In the genomic region with DNA sequence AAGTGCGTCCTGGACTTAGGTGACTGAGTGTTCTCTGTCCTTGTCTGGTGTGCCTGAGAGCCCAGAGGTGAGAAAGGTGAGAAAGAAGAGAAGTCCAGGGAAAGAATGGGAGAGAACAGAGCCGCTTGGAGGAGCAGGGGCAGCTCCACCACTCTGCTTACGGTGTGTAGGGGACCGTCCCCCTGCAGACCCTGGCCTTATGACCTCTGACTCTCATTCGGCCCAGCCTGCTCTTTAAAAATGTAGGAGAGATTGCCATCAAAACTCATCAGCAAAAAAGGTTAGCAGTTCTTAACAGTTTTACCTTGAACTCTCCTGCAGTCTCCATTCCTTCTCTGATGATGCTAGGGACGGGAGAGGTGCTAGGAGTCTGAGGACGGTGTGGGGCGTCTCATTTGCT, we compare ENCODE assay signal across 12 cellular contexts. TPM values are rescaled to one million over a fixed set of nuclear protein-coding genes. Genes with fewer than 3 reads are reported as not detected.
DNase-seq lines count a peak whose midpoint lies in the region; ATAC-seq, FAIRE-seq and TF ChIP-seq lines count a peak whose summit lies in the region.
"Had no signal": no experiment of that assay in that cellular context is flagged by ENCODE, and none has a peak within 500 bp of the region (broad histone marks: within the 10 kb centered on the region; RNA-seq: fewer than 3 reads in every experiment).

No MANE protein-coding gene starts in this region.

- intact Hi-C loops in HepG2 (cut with micrococcal nuclease; ENCODE audit: unreplicated experiment) (loop anchor here (1.0 kb wide), 2 partner anchors 10 to 56 kb away; no protein-coding TSS in a partner anchor), right lobe of liver (cut with DNase I) (no loop called here), head of caudate nucleus (cut with DNase I) (no loop called here), heart right ventricle (cut with DNase I) (no loop called here)
- intact Hi-C loops in activated T-helper 1 cell treated with anti-CD3 and anti-CD28 coated beads, Interleukin-12 subunit alpha, Interleukin-12 subunit beta, Interleukin-2, Interleukin-4 antibody, amounts not matched to agents 30 ng/mL and 10 ng/mL and 1 ng/mL, durations not matched to agents 14 hours and 24 hours and 36 hours (cut with micrococcal nuclease), result loop anchor here (2.0 to 5.0 kb wide), 5 partner anchors 25 to 341 kb away; partner anchors contain the start of gene EZR

- peaks cover 45% of the 10 kb centered on the region for H3K4me1 Mint-ChIP-seq in activated T-helper 1 cell treated with anti-CD3 and anti-CD28 coated beads, Interleukin-12 subunit alpha, Interleukin-12 subunit beta, Interleukin-2, Interleukin-4 antibody, amounts not matched to agents 30 ng/mL and 10 ng/mL and 1 ng/mL, durations not matched to agents 14 hours and 24 hours and 36 hours (ENCODE audit: low read depth)
- H3K4me1 Mint-ChIP-seq in immature natural killer cell, result peaks cover 68 to 71% of the 10 kb centered on the region in 2 donors

- H3K4me3 ChIP-seq in HepG2 (replicated peaks in 1 of 3; ENCODE audit: insufficient read depth in 1 of 3, low read depth in 2 of 3, low read length in 3 of 3), result peak overlapping the region; percentile 75 to 90 (median 89)
- H3K4me3 ChIP-seq in right lobe of liver, result no peak overlapping the region
- no peak overlapping the region for H3K4me3 ChIP-seq in heart right ventricle

- CTCF ChIA-PET in HepG2 (lab: Yijun Ruan, JAX; ENCODE audit: low intra/inter-chr PET ratio, low total read pairs), result no interaction called here

- TF ChIP-seq CTCF in HepG2 (CRISPR knock-in tag; IDR thresholded peaks at IDR 0.05) (no peak), right lobe of liver (IDR thresholded peaks at IDR 0.05) (no peak), heart right ventricle (IDR thresholded peaks at IDR 0.05) (no peak)

- DNase-seq in HepG2 (ENCODE audit: low spot score) (no peak), right lobe of liver (no peak), immature natural killer cell (no peak), pons (ENCODE audit: low spot score) (no peak), RKO (ENCODE audit: low spot score) (no peak), head of caudate nucleus (no peak), heart right ventricle (no peak)
- no peak for DNase-seq in activated T-helper 1 cell treated with anti-CD3 and anti-CD28 coated beads, Interleukin-12 subunit alpha, Interleukin-12 subunit beta, Interleukin-2, Interleukin-4 antibody, amounts not matched to agents 30 ng/mL and 10 ng/mL and 1 ng/mL, durations not matched to agents 14 hours and 24 hours and 36 hours (ENCODE audit: low spot score)
- DNase-seq: colonic mucosa; midbrain; NCI-H226; stimulated activated naive B cell treated with anti-CD40 and anti-IgM and Interleukin-4, amounts not matched to agents 10 μg/mL and 1 μg/mL and 100 μg/mL, for 72 hours had no signal

- no peak for TF ChIP-seq RAD21 in HepG2 (CRISPR knock-in tag; IDR thresholded peaks at IDR 0.05)

- H3K27me3 ChIP-seq in HepG2 (ENCODE audit: control insufficient read depth in 1 of 2, insufficient read depth in 2 of 2, low read length in 2 of 2) (no peaks in the 10 kb centered on the region), right lobe of liver (no peaks in the 10 kb centered on the region), heart right ventricle (no peaks in the 10 kb centered on the region)
- H3K27me3 ChIP-seq: colonic mucosa had no signal

- no TSS peak for BruUV-seq in HepG2 (replicated peaks; lab: Mats Ljungman, UMichigan)

- no peak for TF ChIP-seq EP300 in HepG2 (IDR thresholded peaks at IDR 0.05; ENCODE audit: low read depth in 2 of 2, low read length in 2 of 2)
- TF ChIP-seq EP300 in HepG2 (CRISPR knock-in tag; IDR thresholded peaks at IDR 0.05; ENCODE audit: borderline replicate concordance), result no peak

- ATAC-seq in HepG2, result peak; percentile 22
- ATAC-seq in right lobe of liver, result no peak
- ATAC-seq in heart right ventricle, result no peak
- ATAC-seq: stimulated activated naive B cell treated with anti-CD40 and anti-IgM and Interleukin-4, amounts not matched to agents 10 μg/mL and 1 μg/mL and 100 μg/mL, for 72 hours had no signal

- FAIRE-seq in HepG2 (lab: Jason Lieb, UNC), result peak; percentile 4

- TF ChIP-seq POLR2A in HepG2 (IDR thresholded peaks at IDR 0.05; ENCODE audit: insufficient read depth in 1 of 2, low read depth in 2 of 2, low read length in 2 of 2) (no peak), right lobe of liver (IDR thresholded peaks at IDR 0.05) (no peak)

- in situ Hi-C loops in HepG2 (cut with HindIII; ENCODE audit: extremely low pct_ligation_motif_present, low pct_unique_long_range_greater_than_20kb), result no loop called here

- H3K4me1 ChIP-seq in HepG2 (ENCODE audit: insufficient read depth, low read length) (peaks cover 87% of the 10 kb centered on the region), right lobe of liver (peaks cover 0 to 9% (median 3%) of the 10 kb centered on the region in 4 donors), heart right ventricle (peaks cover 9 to 45% (median 18%) of the 10 kb centered on the region in 9 donors)

- no peaks in the 10 kb centered on the region for H3K9me3 ChIP-seq in HepG2 (ENCODE audit: low read length)
- no peaks in the 10 kb centered on the region for H3K9me3 ChIP-seq in right lobe of liver
- H3K9me3 ChIP-seq in heart right ventricle, result no peaks in the 10 kb centered on the region
- H3K9me3 ChIP-seq: colonic mucosa had no signal

- H3K27ac ChIP-seq in HepG2 (ENCODE audit: extremely low read length, insufficient read depth, low read length) (peak overlapping the region; percentile 82), right lobe of liver (no peak overlapping the region), heart right ventricle (no peak overlapping the region)
- H3K27ac ChIP-seq: colonic mucosa had no signal

- H3K9me3 Mint-ChIP-seq in activated T-helper 1 cell treated with anti-CD3 and anti-CD28 coated beads, Interleukin-12 subunit alpha, Interleukin-12 subunit beta, Interleukin-2, Interleukin-4 antibody, amounts not matched to agents 30 ng/mL and 10 ng/mL and 1 ng/mL, durations not matched to agents 14 hours and 24 hours and 36 hours, result no peaks in the 10 kb centered on the region
- H3K9me3 Mint-ChIP-seq in immature natural killer cell, result no peaks in the 10 kb centered on the region
- H3K9me3 Mint-ChIP-seq: stimulated activated naive B cell treated with anti-CD40 and anti-IgM and Interleukin-4, amounts not matched to agents 10 μg/mL and 1 μg/mL and 100 μg/mL, for 72 hours had no signal

- no peak overlapping the region for H2AFZ ChIP-seq in HepG2 (ENCODE audit: low read length)

- POLR2A ChIA-PET in HepG2 (lab: Yijun Ruan, JAX), result interaction anchor here (1.4 to 4.3 kb wide), 6 partner anchors 9 to 26 kb away, joined by 4 to 29 read pairs (median 6); no protein-coding TSS in a partner anchor

- H3K4me3 Mint-ChIP-seq in activated T-helper 1 cell treated with anti-CD3 and anti-CD28 coated beads, Interleukin-12 subunit alpha, Interleukin-12 subunit beta, Interleukin-2, Interleukin-4 antibody, amounts not matched to agents 30 ng/mL and 10 ng/mL and 1 ng/mL, durations not matched to agents 14 hours and 24 hours and 36 hours, result peak overlapping the region; percentile 1
- peak overlapping the region; percentile 97 to 99 (median 98) for H3K4me3 Mint-ChIP-seq in immature natural killer cell

- peaks cover 5 to 12% of the 10 kb centered on the region in 2 experiments; a peak in 2 of 5 replicates for H3K36me3 ChIP-seq in HepG2 (replicated peaks in 1 of 2; ENCODE audit: control insufficient read depth in 1 of 2, insufficient read depth in 2 of 2, low read length in 2 of 2)
- H3K36me3 ChIP-seq in right lobe of liver, result no peaks in the 10 kb centered on the region
- H3K36me3 ChIP-seq in heart right ventricle, result peaks cover 0 to 3% (median 0%) of the 10 kb centered on the region in 9 donors
- H3K36me3 ChIP-seq: colonic mucosa had no signal

- H3K9ac ChIP-seq in HepG2 (ENCODE audit: insufficient read depth, low read depth, low read length), result peak overlapping the region; percentile 88

- no peaks in the 10 kb centered on the region for H3K27me3 Mint-ChIP-seq in activated T-helper 1 cell treated with anti-CD3 and anti-CD28 coated beads, Interleukin-12 subunit alpha, Interleukin-12 subunit beta, Interleukin-2, Interleukin-4 antibody, amounts not matched to agents 30 ng/mL and 10 ng/mL and 1 ng/mL, durations not matched to agents 14 hours and 24 hours and 36 hours (ENCODE audit: insufficient read depth)
- H3K27me3 Mint-ChIP-seq in immature natural killer cell (ENCODE audit: low read depth in 3 of 3), result peaks cover 8 to 29% (median 24%) of the 10 kb centered on the region in 3 donors
- H3K27me3 Mint-ChIP-seq: stimulated activated naive B cell treated with anti-CD40 and anti-IgM and Interleukin-4, amounts not matched to agents 10 μg/mL and 1 μg/mL and 100 μg/mL, for 72 hours had no signal

- peaks cover 56% of the 10 kb centered on the region for H4K20me1 ChIP-seq in HepG2 (ENCODE audit: insufficient read depth, low read length)

- H3K4me2 ChIP-seq in HepG2 (ENCODE audit: low read depth, low read length), result peak overlapping the region; percentile 96

- peaks cover 68% of the 10 kb centered on the region for H3K79me2 ChIP-seq in HepG2 (ENCODE audit: insufficient read depth, low read length)

- 6% methylated on average over 8 of the region's 8 CpGs for WGBS in HepG2 (ENCODE audit: low lambda C conversion rate)
- 84% methylated on average over 6 of the region's 8 CpGs for WGBS in right lobe of liver (ENCODE audit: insufficient coverage, low coverage, low lambda C conversion rate, missing lambda C conversion rate)
- 90 to 91% methylated on average over 8 of the region's 8 CpGs for WGBS in heart right ventricle, 2 donors

- peaks cover 8% of the 10 kb centered on the region for H3K36me3 Mint-ChIP-seq in activated T-helper 1 cell treated with anti-CD3 and anti-CD28 coated beads, Interleukin-12 subunit alpha, Interleukin-12 subunit beta, Interleukin-2, Interleukin-4 antibody, amounts not matched to agents 30 ng/mL and 10 ng/mL and 1 ng/mL, durations not matched to agents 14 hours and 24 hours and 36 hours (ENCODE audit: low read depth)
- peaks cover 0 to 10% (median 0%) of the 10 kb centered on the region in 3 donors for H3K36me3 Mint-ChIP-seq in immature natural killer cell

- peak overlapping the region; percentile 1 for H3K27ac Mint-ChIP-seq in activated T-helper 1 cell treated with anti-CD3 and anti-CD28 coated beads, Interleukin-12 subunit alpha, Interleukin-12 subunit beta, Interleukin-2, Interleukin-4 antibody, amounts not matched to agents 30 ng/mL and 10 ng/mL and 1 ng/mL, durations not matched to agents 14 hours and 24 hours and 36 hours
- peak overlapping the region; percentile 91 to 99 (median 98) for H3K27ac Mint-ChIP-seq in immature natural killer cell

RNA-seq across cellular contexts. Expression of gene TMEM181, which starts 2.0 kb away (rescaled TPM):
- 42.1 and 59.1 TPM in 2 replicates for total RNA-seq in HepG2 (2016; rRNA removed; fragmentation: Illumina TruSeq; extraction: Trizol)
- 32.4 and 35.6 TPM in 2 replicates for total RNA-seq in HepG2 (2016; cell fraction: cytosol; rRNA removed; fragmentation: Illumina TruSeq; extraction: Trizol; ENCODE audit: low read depth)
- total RNA-seq in HepG2 (2016; cell fraction: insoluble cytoplasmic fraction; rRNA removed; fragmentation: Illumina TruSeq; extraction: Trizol), result 41.0 and 60.9 TPM in 2 replicates
- total RNA-seq in HepG2 (2016; cell fraction: membrane; rRNA removed; fragmentation: Illumina TruSeq; extraction: Trizol), result 29.2 and 32.9 TPM in 2 replicates
- 66.4 and 75.5 TPM in 2 replicates for total RNA-seq in HepG2 (2016; cell fraction: nucleus; rRNA removed; fragmentation: Illumina TruSeq; extraction: Trizol)
- polyA plus RNA-seq in HepG2 (2011; rRNA removed), result 105 and 108 TPM in 2 replicates
- polyA plus RNA-seq in HepG2 (2011; cell fraction: cytosol; rRNA removed), result 53.2 and 89.4 TPM in 2 replicates
- 65.7 and 85.9 TPM in 2 replicates for polyA plus RNA-seq in HepG2 (2011; cell fraction: nucleus; rRNA removed)
- polyA plus RNA-seq in HepG2 (2012), result 99.1 and 106 TPM in 2 replicates
- polyA plus RNA-seq in HepG2 (2016; cell fraction: cytosol; fragmentation: Illumina TruSeq; extraction: Trizol; ENCODE audit: low read depth), result 2.2 and 2.6 TPM in 2 replicates
- 31.8 and 32.9 TPM in 2 replicates for polyA plus RNA-seq in HepG2 (2016; cell fraction: insoluble cytoplasmic fraction; fragmentation: Illumina TruSeq; extraction: Trizol; ENCODE audit: low read depth)
- 8.5 and 9.3 TPM in 2 replicates for polyA plus RNA-seq in HepG2 (2016; cell fraction: membrane; fragmentation: Illumina TruSeq; extraction: Trizol; ENCODE audit: low read depth)
- 140 and 144 TPM in 2 replicates for polyA plus RNA-seq in HepG2 (2016; cell fraction: nucleus; fragmentation: Illumina TruSeq; extraction: Trizol; ENCODE audit: insufficient read depth, low read depth)
- polyA minus RNA-seq in HepG2 (2011; rRNA and poly(A)+ RNA removed; ENCODE audit: low replicate concordance), result 13.5 and 115 TPM in 2 replicates
- 82.7 and 108 TPM in 2 replicates for polyA minus RNA-seq in HepG2 (2011; cell fraction: cytosol; rRNA and poly(A)+ RNA removed)
- polyA minus RNA-seq in HepG2 (2011; cell fraction: nucleus; rRNA and poly(A)+ RNA removed), result 78.4 and 93.9 TPM in 2 replicates
- total RNA-seq in right lobe of liver, result 10 to 100 TPM; 11.3 to 14.0 (median 12.5) TPM
- total RNA-seq in activated T-helper 1 cell treated with anti-CD3 and anti-CD28 coated beads, Interleukin-12 subunit alpha, Interleukin-12 subunit beta, Interleukin-2, Interleukin-4 antibody, amounts not matched to agents 30 ng/mL and 10 ng/mL and 1 ng/mL, durations not matched to agents 14 hours and 24 hours and 36 hours, result 17.0 and 17.7 TPM in 2 replicates
- polyA plus RNA-seq in immature natural killer cell, result 10 to 100 TPM in 2 of 3 donors, 1 to 10 TPM in 1; 4.3 to 14.8 (median 10.1) TPM
- total RNA-seq in heart right ventricle, result 10 to 100 TPM in 4 of 10 donors, 1 to 10 TPM in 6; 7.3 to 13.4 (median 9.8) TPM
- 1 to 10 TPM; 5.9 to 8.9 TPM for polyA plus RNA-seq in heart right ventricle

Comparison
In these comparisons a context has a peak if more than half of its experiments do, and no peak if none do; other contexts are left out.
1. H3K4me3 ChIP-seq: peak in HepG2 (3 of 3); none in right lobe of liver (0 of 3) and heart right ventricle (0 of 10).
2. intact Hi-C loops: an anchor here in HepG2 (1.0 kb wide) and activated T-helper 1 cell treated with anti-CD3 and anti-CD28 coated beads, Interleukin-12 subunit alpha, Interleukin-12 subunit beta, Interleukin-2, Interleukin-4 antibody, amounts not matched to agents 30 ng/mL and 10 ng/mL and 1 ng/mL, durations not matched to agents 14 hours and 24 hours and 36 hours (2.0 to 5.0 kb wide); none called in right lobe of liver, head of caudate nucleus and heart right ventricle.